17 cellular contexts compared by ENCODE assay signal in genomic region chr9:6671416-6671815, GRCh38. TPM values are rescaled to one million over a fixed set of nuclear protein-coding genes. Genes with fewer than 3 reads are reported as not detected.
"Had no signal": no experiment of that assay in that cellular context is flagged by ENCODE, and none has a peak within 500 bp of the region (broad histone marks: within the 10 kb centered on the region; RNA-seq: fewer than 3 reads in every experiment).

No MANE protein-coding gene starts in this region.

- H3K9me3 ChIP-seq: SJCRH30 had no signal

- DNase-seq: KBM-7, MV-4-11, NCI-H1048, NCI-H1105, NCI-H1417, NCI-H1436 treated with DMSO at 0.1 percent for 48 hours, NCI-H1694, NCI-H187 treated with DMSO at 0.1 percent for 48 hours, NCI-H2029 treated with DMSO at 0.1 percent for 48 hours, NCI-H2227 treated with DMSO at 0.1 percent for 48 hours, NCI-H524, NCI-H526 treated with DMSO at 0.1 percent for 48 hours, NCI-H748 treated with DMSO at 0.1 percent for 48 hours, SHP77 treated with DMSO at 0.1 percent for 48 hours, SJCRH30 had no signal

- H3K27me3 ChIP-seq: SJCRH30 had no signal

- H3K4me1 ChIP-seq: SJCRH30 had no signal

- H3K27ac ChIP-seq: RWPE1, SJCRH30, SK-N-MC had no signal

- H3K4me3 ChIP-seq: SJCRH30, SK-N-MC had no signal

- H3K36me3 ChIP-seq: SJCRH30 had no signal

RNA-seq across cellular contexts. Expression of gene GLDC, which starts 25.9 kb away (rescaled TPM):
- total RNA-seq: SJCRH30 had no signal
